8 cellular contexts compared by ENCODE assay signal in genomic region chr19:45809643-45810159, GRCh38. TPM values are rescaled to one million over a fixed set of nuclear protein-coding genes. Genes with fewer than 3 reads are reported as not detected.
DNase-seq lines count a peak whose midpoint lies in the region; ATAC-seq and TF ChIP-seq lines count a peak whose summit lies in the region.

No MANE protein-coding gene starts in this region.

- H3K27ac ChIP-seq in hepatocyte, result no peak overlapping the region

- H3K4me2 ChIP-seq in hepatocyte, result no peak overlapping the region

- no peaks in the 10 kb centered on the region for H3K27me3 ChIP-seq in hepatocyte

- no peak overlapping the region for H2AFZ ChIP-seq in hepatocyte

- DNase-seq in NCI-H1105 treated with DMSO at 0.1 percent for 48 hours (lab: John Stamatoyannopoulos, UW), result peak; percentile 8
- no peak for DNase-seq in NCI-H1105 (lab: John Stamatoyannopoulos, UW)
- DNase-seq in NCI-H146 treated with DMSO at 0.1 percent for 48 hours (lab: John Stamatoyannopoulos, UW; ENCODE audit: unreplicated experiment), result peak; percentile 76
- peak; percentile 37 for DNase-seq in astrocyte of the cerebellum (ENCODE audit: low read depth)
- peak; percentile 44 for DNase-seq in non-pigmented ciliary epithelial cell (ENCODE audit: low read depth)
- no peak for DNase-seq in hepatocyte (ENCODE audit: low spot score)

- no peaks in the 10 kb centered on the region for H3K79me2 ChIP-seq in hepatocyte

- in situ Hi-C loops in astrocyte of the cerebellum (cut with HindIII; ENCODE audit: low sequenced_read_pairs), result no loop called here

- no peaks in the 10 kb centered on the region for H3K36me3 ChIP-seq in hepatocyte (replicated peaks; ENCODE audit: insufficient read depth, low read depth)

- H3K9me3 ChIP-seq in hepatocyte (ENCODE audit: low read depth), result no peaks in the 10 kb centered on the region

- no peak for TF ChIP-seq CTCF in astrocyte of the cerebellum (IDR thresholded peaks at IDR 0.05; ENCODE audit: low read depth, low read length, missing control alignments)
- no peak for TF ChIP-seq CTCF in hepatocyte (IDR thresholded peaks at IDR 0.05; ENCODE audit: poor library complexity)

- 64% methylated on average over 7 of the region's 7 CpGs for WGBS in hepatocyte (ENCODE audit: low lambda C conversion rate, missing lambda C conversion rate)

- no peaks in the 10 kb centered on the region for H3K9me2 ChIP-seq in hepatocyte (replicated peaks; ENCODE audit: insufficient read depth)

- no peaks in the 10 kb centered on the region for H3K4me1 ChIP-seq in hepatocyte (ENCODE audit: insufficient read depth)

- no peak for ATAC-seq in HG03520 (IDR thresholded peaks at IDR 0.05; ENCODE audit: unreplicated experiment)
- ATAC-seq in GM19397 (IDR thresholded peaks at IDR 0.05; ENCODE audit: unreplicated experiment), result no peak

- H3K4me3 ChIP-seq in astrocyte of the cerebellum (ENCODE audit: low read depth, low read length) (no peak overlapping the region), hepatocyte (no peak overlapping the region)

- no peaks in the 10 kb centered on the region for H4K20me1 ChIP-seq in hepatocyte (ENCODE audit: insufficient read depth, poor library complexity, severe bottlenecking)

RNA-seq across cellular contexts. Expression of gene RSPH6A, which starts 5.4 kb away (rescaled TPM):
- 0.12 TPM in 1 of 2 replicates, not detected in the other for total RNA-seq in hepatocyte
- polyA plus RNA-seq in hepatocyte, result not detected in 2 replicates

RNA-seq across cellular contexts. Expression of gene DMWD, which starts 17.1 kb away (rescaled TPM):
- total RNA-seq in hepatocyte, result 18.3 and 23.7 TPM in 2 replicates
- 70.1 and 95.8 TPM in 2 replicates for polyA plus RNA-seq in hepatocyte

RNA-seq across cellular contexts. Expression of gene DMPK, which starts 27.4 kb away (rescaled TPM):
- 25.2 and 71.4 TPM in 2 replicates for total RNA-seq in hepatocyte
- polyA plus RNA-seq in hepatocyte, result 46.0 and 60.7 TPM in 2 replicates

RNA-seq across cellular contexts. Expression of gene SIX5, which starts 40.6 kb away (rescaled TPM):
- total RNA-seq in hepatocyte, result 12.1 and 17.0 TPM in 2 replicates
- polyA plus RNA-seq in hepatocyte, result 12.6 and 15.6 TPM in 2 replicates

RNA-seq across cellular contexts. Expression of gene SYMPK, which starts 53.2 kb away (rescaled TPM):
- 33.8 and 41.6 TPM in 2 replicates for total RNA-seq in hepatocyte
- polyA plus RNA-seq in hepatocyte, result 33.4 and 39.0 TPM in 2 replicates

Comparison
In these comparisons a context has a peak if more than half of its experiments do, and no peak if none do; other contexts are left out.
1. DNase-seq: peak in NCI-H1105 treated with DMSO at 0.1 percent for 48 hours (single experiment), NCI-H146 treated with DMSO at 0.1 percent for 48 hours (single experiment), astrocyte of the cerebellum (single experiment) and non-pigmented ciliary epithelial cell (single experiment); none in NCI-H1105 (single experiment) and hepatocyte (single experiment).